22 cellular contexts compared by ENCODE assay signal in the genomic region with DNA sequence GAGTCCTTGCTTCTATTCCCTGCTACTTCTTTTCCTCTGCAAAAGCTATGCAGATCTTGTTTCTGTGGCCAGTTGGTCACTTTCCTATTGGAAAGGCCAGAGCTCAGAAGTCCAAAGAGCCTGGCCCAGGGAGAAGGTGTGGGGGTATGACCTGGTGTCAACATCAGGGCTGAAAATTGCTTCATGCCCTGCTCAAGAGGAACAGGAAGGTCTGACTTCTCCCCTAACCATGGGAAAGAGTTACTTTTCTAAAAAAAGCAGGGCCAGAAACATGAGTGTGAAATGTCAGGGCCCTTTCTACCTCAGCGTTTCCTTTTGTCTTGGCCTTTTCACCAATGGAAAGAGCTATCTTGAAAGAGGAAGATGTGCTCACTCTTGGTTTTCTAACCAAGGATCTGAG.
DNase-seq lines count a peak whose midpoint lies in the region; ATAC-seq, FAIRE-seq and TF ChIP-seq lines count a peak whose summit lies in the region.
"Had no signal": no experiment of that assay in that cellular context is flagged by ENCODE, and none has a peak within 500 bp of the region (broad histone marks: within the 10 kb centered on the region; RNA-seq: fewer than 3 reads in every experiment).

No MANE protein-coding gene starts in this region.

- H3K27ac Mint-ChIP-seq in dendritic cell treated with granulocyte-macrophage colony-stimulating factor and Interleukin-4, amounts not matched to agents 40 ng/mL and 50 ng/mL, for 4 days, result peak overlapping the region; percentile 34
- H3K27ac Mint-ChIP-seq in CD4-positive, alpha-beta T cell, result no peak overlapping the region
- H3K27ac Mint-ChIP-seq: activated naive CD8-positive, alpha-beta T cell treated with anti-CD3 and anti-CD28 coated beads, Interleukin-2, amount 10 ng/mL, durations not matched to agents 7 days and 5 days; progenitor cell of endocrine pancreas had no signal

- peak; percentile 92 to 94 (median 93) for ATAC-seq in right lobe of liver
- no peak for ATAC-seq in CD4-positive, alpha-beta T cell (ENCODE audit: poor library complexity)

- H3K4me3 ChIP-seq in right lobe of liver (no peak overlapping the region), prostate gland (no peak overlapping the region)
- H3K4me3 ChIP-seq: lung, SJCRH30, skin epidermis had no signal

- no peak for TF ChIP-seq POLR2A in right lobe of liver (IDR thresholded peaks at IDR 0.05)
- no peak for TF ChIP-seq POLR2A in prostate gland (IDR thresholded peaks at IDR 0.05)

- H3K4me1 ChIP-seq in right lobe of liver, result peaks cover 0 to 18% (median 3%) of the 10 kb centered on the region in 4 donors
- no peaks in the 10 kb centered on the region for H3K4me1 ChIP-seq in prostate gland (replicated peaks)
- H3K4me1 ChIP-seq: SJCRH30 had no signal

- peaks cover 3% of the 10 kb centered on the region for H3K27me3 Mint-ChIP-seq in dendritic cell treated with granulocyte-macrophage colony-stimulating factor and Interleukin-4, amounts not matched to agents 40 ng/mL and 50 ng/mL, for 4 days
- H3K27me3 Mint-ChIP-seq in CD4-positive, alpha-beta T cell, result peaks cover 4% of the 10 kb centered on the region
- H3K27me3 Mint-ChIP-seq: progenitor cell of endocrine pancreas had no signal

- CTCF ChIA-PET in CD4-positive, alpha-beta T cell (lab: Charles Lee), result no interaction called here

- no peak overlapping the region for H3K4me3 Mint-ChIP-seq in dendritic cell treated with granulocyte-macrophage colony-stimulating factor and Interleukin-4, amounts not matched to agents 40 ng/mL and 50 ng/mL, for 4 days
- no peak overlapping the region for H3K4me3 Mint-ChIP-seq in CD4-positive, alpha-beta T cell
- H3K4me3 Mint-ChIP-seq: activated naive CD8-positive, alpha-beta T cell treated with anti-CD3 and anti-CD28 coated beads, Interleukin-2, amount 10 ng/mL, durations not matched to agents 7 days and 5 days had no signal

- DNase-seq in AML-193 (lab: John Stamatoyannopoulos, UW) (peak; percentile 50 to 60), MV-4-11 (lab: John Stamatoyannopoulos, UW) (peak; percentile 93), right lobe of liver (peak; percentile 42 to 82 (median 65)), GM19240 (ENCODE audit: insufficient read length, low spot score) (no peak), frontal cortex (ENCODE audit: low spot score in 2 of 2) (no peak), prostate gland (ENCODE audit: low spot score) (no peak)
- no peak for DNase-seq in CD4-positive, alpha-beta T cell
- DNase-seq: activated effector memory CD4-positive, alpha-beta T cell treated with anti-CD3 and anti-CD28 coated beads, Interleukin-2, amount 50 U/mL, for 16 hours; activated naive CD8-positive, alpha-beta T cell treated with anti-CD3 and anti-CD28 coated beads, Interleukin-2, amount 10 ng/mL, durations not matched to agents 7 days and 5 days; DMS79 treated with DMSO at 0.1 percent for 48 hours; effector CD4-positive, alpha-beta T cell; foreskin fibroblast; H7; NCI-H2081; NCI-H345; SJCRH30; stimulated activated CD4-positive, alpha-beta T cell treated with anti-CD3 and anti-CD28 coated beads, Interleukin-2, amount 100 ng/mL, for 24 hours; T-helper 1 cell had no signal

- intact Hi-C loops in dendritic cell treated with granulocyte-macrophage colony-stimulating factor and Interleukin-4, amounts not matched to agents 40 ng/mL and 50 ng/mL, for 4 days (cut with micrococcal nuclease), result no loop called here
- intact Hi-C loops in right lobe of liver (cut with DNase I), result no loop called here
- intact Hi-C loops in CD4-positive, alpha-beta T cell (cut with DNase I, micrococcal nuclease), result no loop called here
- intact Hi-C loops in prostate gland (cut with DNase I), result no loop called here

- FAIRE-seq in frontal cortex (lab: Jason Lieb, UNC), result no peak

- H3K27me3 ChIP-seq in right lobe of liver, result no peaks in the 10 kb centered on the region
- no peaks in the 10 kb centered on the region for H3K27me3 ChIP-seq in CD4-positive, alpha-beta T cell (ENCODE audit: control insufficient read depth, insufficient read depth, low read length)
- no peaks in the 10 kb centered on the region for H3K27me3 ChIP-seq in prostate gland (replicated peaks; ENCODE audit: insufficient read depth)
- H3K27me3 ChIP-seq: SJCRH30 had no signal

- no peak for TF ChIP-seq CTCF in right lobe of liver (IDR thresholded peaks at IDR 0.05)
- TF ChIP-seq CTCF in CD4-positive, alpha-beta T cell (IDR thresholded peaks at IDR 0.05), result no peak
- no peak for TF ChIP-seq CTCF in prostate gland (IDR thresholded peaks at IDR 0.05)

- POLR2A ChIA-PET in CD4-positive, alpha-beta T cell (lab: Charles Lee), result no interaction called here

- H3K9me3 ChIP-seq in right lobe of liver (no peaks in the 10 kb centered on the region), prostate gland (no peaks in the 10 kb centered on the region)
- H3K9me3 ChIP-seq in CD4-positive, alpha-beta T cell (ENCODE audit: control insufficient read depth, low read length), result no peaks in the 10 kb centered on the region
- H3K9me3 ChIP-seq: SJCRH30 had no signal

- H3K4me1 Mint-ChIP-seq in dendritic cell treated with granulocyte-macrophage colony-stimulating factor and Interleukin-4, amounts not matched to agents 40 ng/mL and 50 ng/mL, for 4 days (ENCODE audit: low read depth), result peaks cover 28% of the 10 kb centered on the region
- no peaks in the 10 kb centered on the region for H3K4me1 Mint-ChIP-seq in CD4-positive, alpha-beta T cell (ENCODE audit: low read depth)
- H3K4me1 Mint-ChIP-seq: activated naive CD8-positive, alpha-beta T cell treated with anti-CD3 and anti-CD28 coated beads, Interleukin-2, amount 10 ng/mL, durations not matched to agents 7 days and 5 days had no signal

- WGBS in right lobe of liver (ENCODE audit: insufficient coverage, low coverage, low lambda C conversion rate, missing lambda C conversion rate), result 83% methylated on average over 1 of the region's 1 CpG
- WGBS in prostate gland, result 80% methylated on average over 1 of the region's 1 CpG

- H3K36me3 ChIP-seq in right lobe of liver, result no peaks in the 10 kb centered on the region
- H3K36me3 ChIP-seq in prostate gland, result no peaks in the 10 kb centered on the region
- H3K36me3 ChIP-seq: SJCRH30 had no signal

- H3K9me3 Mint-ChIP-seq in dendritic cell treated with granulocyte-macrophage colony-stimulating factor and Interleukin-4, amounts not matched to agents 40 ng/mL and 50 ng/mL, for 4 days, result no peaks in the 10 kb centered on the region
- H3K9me3 Mint-ChIP-seq in CD4-positive, alpha-beta T cell, result peaks cover 2% of the 10 kb centered on the region

- no peaks in the 10 kb centered on the region for H3K36me3 Mint-ChIP-seq in dendritic cell treated with granulocyte-macrophage colony-stimulating factor and Interleukin-4, amounts not matched to agents 40 ng/mL and 50 ng/mL, for 4 days (ENCODE audit: low read depth)
- no peaks in the 10 kb centered on the region for H3K36me3 Mint-ChIP-seq in CD4-positive, alpha-beta T cell (ENCODE audit: low read depth)
- H3K36me3 Mint-ChIP-seq: activated naive CD8-positive, alpha-beta T cell treated with anti-CD3 and anti-CD28 coated beads, Interleukin-2, amount 10 ng/mL, durations not matched to agents 7 days and 5 days had no signal

- H3K27ac ChIP-seq in right lobe of liver (peak overlapping the region in 1 of 3 donors; percentile 35), prostate gland (no peak overlapping the region)
- H3K27ac ChIP-seq in CD4-positive, alpha-beta T cell (ENCODE audit: low read depth, low read length), result no peak overlapping the region
- H3K27ac ChIP-seq: SJCRH30 had no signal

Comparison
In these comparisons a context has a peak if more than half of its experiments do, and no peak if none do; other contexts are left out.
1. DNase-seq: peak in AML-193 (2 of 2), MV-4-11 (single experiment) and right lobe of liver (3 of 3); none in GM19240 (single experiment), CD4-positive, alpha-beta T cell (0 of 10), frontal cortex (0 of 2) and prostate gland (single experiment).